In genomic region chr22:35299717-35300497, GRCh38 we compare ENCODE assay signal across 1 cellular context.
TF ChIP-seq lines count a peak whose summit lies in the region.

TOM1 (plus strand) TSS chr22:35299894; CDS start chr22:35299929, 35 bp downstream.

TF ChIP-seq in HepG2, 621 proteins besides CTCF, POLR2A, EP300 and RAD21 (continued from another document and continues in another):
- TF ChIP-seq MYPOP (CRISPR knock-in tag; IDR thresholded peaks at IDR 0.05) (peak; percentile 81), ZNF782 (CRISPR knock-in tag; IDR thresholded peaks at IDR 0.05; ENCODE audit: borderline replicate concordance) (no peak; the same call in 1 of the 2 replicates), ZNF101 (CRISPR knock-in tag; IDR thresholded peaks at IDR 0.05; ENCODE audit: borderline replicate concordance, low read depth) (no peak), SNAPC5 (CRISPR knock-in tag; IDR thresholded peaks at IDR 0.05; ENCODE audit: borderline replicate concordance) (peak; percentile 26; the same call in 1 of the 2 replicates), KAT2B (IDR thresholded peaks at IDR 0.05; ENCODE audit: borderline replicate concordance, low read depth, low read length) (no peak), GPN1 (CRISPR knock-in tag; IDR thresholded peaks at IDR 0.05; ENCODE audit: borderline replicate concordance) (no peak), ZNF891 (CRISPR knock-in tag; IDR thresholded peaks at IDR 0.05) (peak; percentile 75; the same call in 1 of the 2 replicates), NFE2L1 (CRISPR knock-in tag; IDR thresholded peaks at IDR 0.05; ENCODE audit: borderline replicate concordance) (no peak), ZNF7 (CRISPR knock-in tag; IDR thresholded peaks at IDR 0.05) (no peak), ZFP91 (CRISPR knock-in tag; IDR thresholded peaks at IDR 0.05; ENCODE audit: borderline replicate concordance) (peak; percentile 99), PREB (CRISPR knock-in tag; IDR thresholded peaks at IDR 0.05) (no peak), ZGPAT (CRISPR knock-in tag; IDR thresholded peaks at IDR 0.05) (peak; percentile 85; the same call in 1 of the 2 replicates), ZNF512 (CRISPR knock-in tag; IDR thresholded peaks at IDR 0.05) (no peak), DNMT3B (CRISPR knock-in tag; conservative IDR thresholded peaks at IDR 0.05) (peak; percentile 57; the same call in 1 of the 2 replicates), U2AF1 (optimal IDR thresholded peaks at IDR 0.05; ENCODE audit: low read depth, low read length) (peak; percentile 20), CAMTA2 (CRISPR knock-in tag; IDR thresholded peaks at IDR 0.05; ENCODE audit: borderline replicate concordance) (no peak), KMT2A (CRISPR knock-in tag; IDR thresholded peaks at IDR 0.05) (no peak), TRIM24 (CRISPR knock-in tag; IDR thresholded peaks at IDR 0.05) (no peak), ZNF674 (CRISPR knock-in tag; IDR thresholded peaks at IDR 0.05; ENCODE audit: low read depth) (no peak), ZNF577 (CRISPR knock-in tag; IDR thresholded peaks at IDR 0.05; ENCODE audit: borderline replicate concordance, low read depth) (no peak), ZNF160 (CRISPR knock-in tag; IDR thresholded peaks at IDR 0.05) (peak; percentile 35; the same call in 1 of the 2 replicates), TBX2 (CRISPR knock-in tag; IDR thresholded peaks at IDR 0.05; ENCODE audit: borderline replicate concordance) (peak; percentile 74; the same call in 1 of the 2 replicates), ZNF709 (CRISPR knock-in tag; IDR thresholded peaks at IDR 0.05) (peak; percentile 83), NFKBIZ (CRISPR knock-in tag; IDR thresholded peaks at IDR 0.05) (no peak), ZNF768 (CRISPR knock-in tag; IDR thresholded peaks at IDR 0.05) (peak; percentile 29), LBX2 (CRISPR knock-in tag; IDR thresholded peaks at IDR 0.05; ENCODE audit: borderline replicate concordance) (no peak), PITX1 (CRISPR knock-in tag; IDR thresholded peaks at IDR 0.05) (peak; percentile 14; the same call in 1 of the 2 replicates), PBX3 (CRISPR knock-in tag; IDR thresholded peaks at IDR 0.05; ENCODE audit: borderline replicate concordance) (no peak; the same call in 1 of the 2 replicates), NR3C1 (CRISPR knock-in tag; IDR thresholded peaks at IDR 0.05) (no peak), ZNF382 (CRISPR knock-in tag; IDR thresholded peaks at IDR 0.05; ENCODE audit: borderline replicate concordance) (no peak), ZBTB8A (CRISPR knock-in tag; IDR thresholded peaks at IDR 0.05; ENCODE audit: borderline replicate concordance, low read depth) (no peak), ZNF589 (CRISPR knock-in tag; conservative IDR thresholded peaks at IDR 0.05) (0 out of 2 replicates have a peak, but pooled peaks have one; percentile 50), RXRB (CRISPR knock-in tag; IDR thresholded peaks at IDR 0.05; ENCODE audit: borderline replicate concordance) (peak; percentile 45; the same call in 1 of the 2 replicates), ZMAT3 (CRISPR knock-in tag; conservative IDR thresholded peaks at IDR 0.05) (peak; percentile 45), HMG20A (CRISPR knock-in tag; IDR thresholded peaks at IDR 0.05; ENCODE audit: borderline replicate concordance) (no peak), ZNF343 (CRISPR knock-in tag; IDR thresholded peaks at IDR 0.05) (no peak), HMGXB4 (CRISPR knock-in tag; IDR thresholded peaks at IDR 0.05; ENCODE audit: borderline replicate concordance in 1 of 2, low read depth in 1 of 2) (peak in 1 of 2 experiments; percentile 37; a peak in 1 of 4 replicates), ARNT2 (CRISPR knock-in tag; IDR thresholded peaks at IDR 0.05; ENCODE audit: low read depth) (no peak), KDM6A (CRISPR knock-in tag; IDR thresholded peaks at IDR 0.05; ENCODE audit: low read depth) (0 out of 2 replicates have a peak, but pooled peaks have one; percentile 3), RFXANK (CRISPR knock-in tag; IDR thresholded peaks at IDR 0.05) (0 out of 2 replicates have a peak, but pooled peaks have one; percentile 63), SMAD1 (CRISPR knock-in tag; IDR thresholded peaks at IDR 0.05; ENCODE audit: borderline replicate concordance, low read depth) (no peak), TMF1 (CRISPR knock-in tag; IDR thresholded peaks at IDR 0.05; ENCODE audit: low read depth) (peak; percentile 86), KAT7 (CRISPR knock-in tag; IDR thresholded peaks at IDR 0.05; ENCODE audit: borderline replicate concordance) (peak; percentile 72; the same call in 1 of the 2 replicates), AKNA (CRISPR knock-in tag; IDR thresholded peaks at IDR 0.05; ENCODE audit: borderline replicate concordance) (no peak), NKX3-1 (CRISPR knock-in tag; IDR thresholded peaks at IDR 0.05) (peak; percentile 15; the same call in 1 of the 2 replicates), LCORL (IDR thresholded peaks at IDR 0.05) (no peak), LCORL (CRISPR knock-in tag; IDR thresholded peaks at IDR 0.05) (peak; percentile 75; the same call in 1 of the 2 replicates), ZNF639 (CRISPR knock-in tag; conservative IDR thresholded peaks at IDR 0.05) (no peak; the same call in 1 of the 2 replicates), ZNF33A (CRISPR knock-in tag; IDR thresholded peaks at IDR 0.05; ENCODE audit: borderline replicate concordance) (no peak)
